20 cellular contexts compared by ENCODE assay signal in the genomic region with DNA sequence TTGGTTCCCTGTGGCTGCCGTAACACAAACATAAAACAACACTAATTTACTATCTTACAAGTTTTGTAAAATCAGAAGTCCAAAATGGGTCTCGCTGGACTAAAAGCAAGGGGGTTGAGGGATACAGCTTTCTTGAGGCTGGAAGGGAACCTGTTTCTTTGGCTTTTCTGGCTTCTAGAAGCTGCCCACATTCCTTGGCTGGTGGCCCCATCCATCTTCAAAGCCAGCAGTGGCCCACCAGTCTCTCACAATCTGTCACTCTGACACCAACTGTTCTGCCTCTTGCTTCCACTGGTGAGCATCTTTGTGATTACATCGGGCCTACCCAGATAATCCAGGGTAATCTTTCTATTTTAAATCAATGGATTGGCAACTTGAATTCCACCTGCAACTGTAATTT. TPM values are rescaled to one million over a fixed set of nuclear protein-coding genes. Genes with fewer than 3 reads are reported as not detected.
DNase-seq lines count a peak whose midpoint lies in the region; ATAC-seq and TF ChIP-seq lines count a peak whose summit lies in the region.
"Had no signal": no experiment of that assay in that cellular context is flagged by ENCODE, and none has a peak within 500 bp of the region (broad histone marks: within the 10 kb centered on the region; RNA-seq: fewer than 3 reads in every experiment).

No MANE protein-coding gene starts in this region.

- H2BK15ac ChIP-seq in mesendoderm (replicated peaks; ENCODE audit: low read depth), result no peak overlapping the region

- no peak overlapping the region for H3K4ac ChIP-seq in mesendoderm (ENCODE audit: low read depth, low read length)

- H2AK5ac ChIP-seq in mesendoderm (ENCODE audit: low read length), result no peak overlapping the region

- no peaks in the 10 kb centered on the region for H3K9me3 Mint-ChIP-seq in activated T-cell treated with anti-CD3 and anti-CD28 coated beads, Interleukin-2, amount 50 U/mL, for 4 hours
- H3K9me3 Mint-ChIP-seq in dendritic cell treated with granulocyte-macrophage colony-stimulating factor and Interleukin-4, amounts not matched to agents 40 ng/mL and 50 ng/mL, for 4 days, result no peaks in the 10 kb centered on the region

- intact Hi-C loops in dendritic cell treated with granulocyte-macrophage colony-stimulating factor and Interleukin-4, amounts not matched to agents 40 ng/mL and 50 ng/mL, for 4 days (cut with micrococcal nuclease), result no loop called here

- TF ChIP-seq CTCF in HL-60 (IDR thresholded peaks at IDR 0.05; ENCODE audit: insufficient read depth, low read length) (no peak), neutrophil (IDR thresholded peaks at IDR 0.05) (no peak)

- H3K79me1 ChIP-seq in mesendoderm (ENCODE audit: low read length), result no peaks in the 10 kb centered on the region

- no peak overlapping the region for H3K4me2 ChIP-seq in mesendoderm (ENCODE audit: low read length)

- H3K4me1 Mint-ChIP-seq in activated T-cell treated with anti-CD3 and anti-CD28 coated beads, Interleukin-2, amount 50 U/mL, for 4 hours (ENCODE audit: low read depth), result peaks cover 8% of the 10 kb centered on the region
- H3K4me1 Mint-ChIP-seq in dendritic cell treated with granulocyte-macrophage colony-stimulating factor and Interleukin-4, amounts not matched to agents 40 ng/mL and 50 ng/mL, for 4 days (ENCODE audit: low read depth), result peaks cover 53% of the 10 kb centered on the region

- no peak overlapping the region for H2BK120ac ChIP-seq in mesendoderm (ENCODE audit: low read depth, low read length)

- no peak overlapping the region for H3K56ac ChIP-seq in mesendoderm (ENCODE audit: low read length)

- peak overlapping the region; percentile 77 for H3K4me3 Mint-ChIP-seq in activated T-cell treated with anti-CD3 and anti-CD28 coated beads, Interleukin-2, amount 50 U/mL, for 4 hours
- H3K4me3 Mint-ChIP-seq in dendritic cell treated with granulocyte-macrophage colony-stimulating factor and Interleukin-4, amounts not matched to agents 40 ng/mL and 50 ng/mL, for 4 days, result peak overlapping the region; percentile 90

- no peak for ATAC-seq in activated T-cell treated with anti-CD3 and anti-CD28 coated beads, Interleukin-2, amount 50 U/mL, for 4 hours
- ATAC-seq in HG03457 (IDR thresholded peaks at IDR 0.05; ENCODE audit: unreplicated experiment), result no peak

- H3K4me3 ChIP-seq in HL-60 (replicated peaks; ENCODE audit: insufficient read depth, low read length), result no peak overlapping the region
- H3K4me3 ChIP-seq in neutrophil (ENCODE audit: low read depth in 1 of 2, low read length in 1 of 2), result peak overlapping the region; percentile 95 to 98
- no peak overlapping the region for H3K4me3 ChIP-seq in mesendoderm (ENCODE audit: low read length)
- H3K4me3 ChIP-seq: SK-N-MC, uterus had no signal

- no peak overlapping the region for H3K18ac ChIP-seq in mesendoderm (ENCODE audit: low read length)

- no peak overlapping the region for H2BK5ac ChIP-seq in mesendoderm (ENCODE audit: low read length)

- peak overlapping the region; percentile 93 for H3K27ac Mint-ChIP-seq in dendritic cell treated with granulocyte-macrophage colony-stimulating factor and Interleukin-4, amounts not matched to agents 40 ng/mL and 50 ng/mL, for 4 days

- no peaks in the 10 kb centered on the region for H3K79me2 ChIP-seq in mesendoderm (ENCODE audit: control insufficient read depth, insufficient read depth, low read length)
- H3K79me2 ChIP-seq: parathyroid adenoma had no signal

- peaks cover 67 to 77% of the 10 kb centered on the region in 2 experiments for H3K4me1 ChIP-seq in neutrophil (ENCODE audit: control insufficient read depth in 1 of 2, insufficient read depth in 1 of 2, low read depth in 1 of 2, low read length in 1 of 2)
- H3K4me1 ChIP-seq in mesendoderm (ENCODE audit: control insufficient read depth, low read depth, low read length), result no peaks in the 10 kb centered on the region
- H3K4me1 ChIP-seq: parathyroid adenoma had no signal

- H4K5ac ChIP-seq in mesendoderm (ENCODE audit: low read length), result no peak overlapping the region

- no peak overlapping the region for H3K9ac ChIP-seq in mesendoderm (ENCODE audit: low read length)
- H3K9ac ChIP-seq: parathyroid adenoma had no signal

- peak overlapping the region; percentile 98 for H3K27ac ChIP-seq in HL-60 (replicated peaks)
- H3K27ac ChIP-seq in neutrophil, result peak overlapping the region; percentile 100
- no peak overlapping the region for H3K27ac ChIP-seq in mesendoderm (ENCODE audit: low read depth, low read length)
- H3K27ac ChIP-seq: parathyroid adenoma, PC-9, SK-N-MC, uterus had no signal

- no peak overlapping the region for H4K8ac ChIP-seq in mesendoderm (ENCODE audit: low read depth, low read length)

- H3K9me3 ChIP-seq in neutrophil, result no peaks in the 10 kb centered on the region
- H3K9me3 ChIP-seq: uterus had no signal

- H3K36me3 ChIP-seq in neutrophil, result peaks cover 23% of the 10 kb centered on the region
- H3K36me3 ChIP-seq in mesendoderm (ENCODE audit: control insufficient read depth, insufficient read depth, low read length), result no peaks in the 10 kb centered on the region
- H3K36me3 ChIP-seq: uterus had no signal

- H3K27me3 ChIP-seq in HL-60 (ENCODE audit: insufficient read depth, poor library complexity, severe bottlenecking), result no peaks in the 10 kb centered on the region
- no peaks in the 10 kb centered on the region for H3K27me3 ChIP-seq in neutrophil
- peaks cover 17% of the 10 kb centered on the region for H3K27me3 ChIP-seq in mesendoderm (ENCODE audit: insufficient read depth, low read length, poor library complexity)

- no peaks in the 10 kb centered on the region for H3K36me3 Mint-ChIP-seq in activated T-cell treated with anti-CD3 and anti-CD28 coated beads, Interleukin-2, amount 50 U/mL, for 4 hours (ENCODE audit: insufficient read depth)
- H3K36me3 Mint-ChIP-seq in dendritic cell treated with granulocyte-macrophage colony-stimulating factor and Interleukin-4, amounts not matched to agents 40 ng/mL and 50 ng/mL, for 4 days (ENCODE audit: low read depth), result peaks cover 33% of the 10 kb centered on the region

- H3K23ac ChIP-seq in mesendoderm (ENCODE audit: low read length), result no peak overlapping the region

- H3K27me3 Mint-ChIP-seq in activated T-cell treated with anti-CD3 and anti-CD28 coated beads, Interleukin-2, amount 50 U/mL, for 4 hours (ENCODE audit: low read depth), result peaks cover 54% of the 10 kb centered on the region
- no peaks in the 10 kb centered on the region for H3K27me3 Mint-ChIP-seq in dendritic cell treated with granulocyte-macrophage colony-stimulating factor and Interleukin-4, amounts not matched to agents 40 ng/mL and 50 ng/mL, for 4 days

- WGBS in mesendoderm (ENCODE audit: extremely low coverage, insufficient coverage, low lambda C conversion rate), result no CpG with 5 or more reads among the region's 3 CpGs

- DNase-seq in activated T-cell treated with anti-CD3 and anti-CD28 coated beads, Interleukin-2, amount 50 U/mL, for 4 hours, result no peak
- no peak for DNase-seq in activated T-cell treated with anti-CD3 and anti-CD28 coated beads for 4 hours
- no peak for DNase-seq in HL-60 (ENCODE audit: low read depth in 1 of 2, low spot score in 1 of 2)
- DNase-seq in NCI-H187 (lab: John Stamatoyannopoulos, UW), result no peak
- no peak for DNase-seq in mesendoderm
- DNase-seq: activated CD8-positive, alpha-beta memory T cell treated with anti-CD3 and anti-CD28 coated beads, Interleukin-2, amount 50 U/mL, for 4 hours; anterior cingulate cortex; MM.1S; NCI-H2081; NCI-H526; PC-9; stimulated activated naive CD4-positive, alpha-beta T cell treated with Interleukin-2 at 50 U/mL for 16 hours; uterus had no signal

RNA-seq across cellular contexts. Expression of a gene that starts 1.1 kb away (rescaled TPM):
- under 1 TPM; 0.54 to 0.83 (median 0.55) TPM for total RNA-seq in activated T-cell treated with anti-CD3 and anti-CD28 coated beads, Interleukin-2, amount 50 U/mL, for 4 hours
- polyA plus RNA-seq in mesendoderm (2013, experiment 1 of 2), result 0.60 TPM
- 0.55 TPM for polyA plus RNA-seq in mesendoderm (2013, experiment 2 of 2)

RNA-seq across cellular contexts. Expression of a gene that starts 39.6 kb away (rescaled TPM):
- total RNA-seq in activated T-cell treated with anti-CD3 and anti-CD28 coated beads, Interleukin-2, amount 50 U/mL, for 4 hours, result not detected
- 0.56 TPM for polyA plus RNA-seq in mesendoderm (2013, experiment 1 of 2)
- 0.38 TPM for polyA plus RNA-seq in mesendoderm (2013, experiment 2 of 2)
- total RNA-seq: glomerular endothelial cell, H4 had no signal

Comparison
In these comparisons a context has a peak if more than half of its experiments do, and no peak if none do; other contexts are left out.
1. H3K4me3 ChIP-seq: peak in neutrophil (2 of 2); none in HL-60 (single experiment) and mesendoderm (single experiment).